ENCODE assay signal across 10 cellular contexts in the genomic region with DNA sequence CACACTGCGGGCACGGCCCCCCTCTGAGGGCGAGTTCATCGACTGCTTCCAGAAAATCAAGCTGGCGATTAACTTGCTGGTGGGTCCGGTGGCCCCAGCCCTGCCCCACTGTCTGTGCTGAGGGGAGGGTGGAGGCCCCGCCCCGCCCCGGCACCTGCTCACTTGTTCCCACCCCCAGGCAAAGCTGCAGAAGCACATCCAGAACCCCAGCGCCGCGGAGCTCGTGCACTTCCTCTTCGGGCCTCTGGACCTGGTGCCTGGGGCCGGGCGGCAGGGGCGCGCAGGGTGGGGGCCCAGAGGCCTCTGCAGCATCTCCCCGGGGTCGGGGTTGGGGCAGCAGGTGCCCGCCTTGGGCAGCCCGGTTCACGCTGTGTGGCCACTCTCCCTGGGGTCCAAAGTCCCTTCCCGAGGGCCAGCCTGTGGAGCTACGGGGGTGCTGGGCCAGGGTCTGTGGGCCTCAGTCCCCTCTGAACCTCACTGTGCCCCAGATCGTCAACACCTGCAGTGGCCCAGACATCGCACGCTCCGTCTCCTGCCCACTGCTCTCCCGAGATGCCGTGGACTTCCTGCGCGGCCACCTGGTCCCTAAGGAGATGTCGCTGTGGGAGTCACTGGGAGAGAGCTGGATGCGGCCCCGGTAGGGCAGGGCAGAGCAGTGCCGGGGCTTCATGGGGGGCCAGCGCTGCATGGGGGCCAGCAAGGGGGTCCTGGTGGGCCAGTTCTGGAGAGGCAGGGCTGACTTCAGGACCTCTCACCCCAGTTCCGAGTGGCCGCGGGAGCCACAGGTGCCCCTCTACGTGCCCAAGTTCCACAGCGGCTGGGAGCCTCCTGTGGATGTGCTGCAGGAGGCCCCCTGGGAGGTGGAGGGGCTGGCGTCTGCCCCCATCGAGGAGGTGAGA. TPM values are rescaled to one million over a fixed set of nuclear protein-coding genes. Genes with fewer than 3 reads are reported as not detected.
DNase-seq lines count a peak whose midpoint lies in the region; ATAC-seq and TF ChIP-seq lines count a peak whose summit lies in the region.
"Had no signal": no experiment of that assay in that cellular context is flagged by ENCODE, and none has a peak within 500 bp of the region (broad histone marks: within the 10 kb centered on the region; RNA-seq: fewer than 3 reads in every experiment).

No MANE protein-coding gene starts in this region.

- peaks cover 8 to 45% (median 25%) of the 10 kb centered on the region in 9 donors for H3K4me1 ChIP-seq in heart right ventricle
- H3K4me1 ChIP-seq in upper lobe of right lung = peaks cover 17% of the 10 kb centered on the region

- ATAC-seq in Right ventricle myocardium superior (ENCODE audit: poor library complexity) (no peak), heart right ventricle (no peak), upper lobe of right lung (peak; percentile 32), HG02885 (IDR thresholded peaks at IDR 0.05; ENCODE audit: poor library complexity, unreplicated experiment) (no peak)

- POLR2A ChIA-PET in RWPE1 (lab: Yijun Ruan, JAX; ENCODE audit: low non-redundant PET) = interaction anchor here (0.5 to 0.6 kb wide), 2 partner anchors 17 to 25 kb away, joined by 3 read pairs; no protein-coding TSS in a partner anchor

- peak; percentile 68 for DNase-seq in Right ventricle myocardium superior
- no peak for DNase-seq in heart right ventricle
- DNase-seq in RWPE1 (ENCODE audit: low spot score) = no peak
- DNase-seq in central memory CD4-positive, alpha-beta T cell = peak; percentile 31
- DNase-seq in upper lobe of right lung = peak; percentile 77
- DNase-seq in MG63 = no peak
- no peak for DNase-seq in NCI-H1694 treated with DMSO at 0.1 percent for 48 hours (lab: John Stamatoyannopoulos, UW)

- intact Hi-C loops in Right ventricle myocardium superior (cut with DNase I) = loop anchor here (10.0 kb wide), 2 partner anchors 57 to 167 kb away; no protein-coding TSS in a partner anchor
- intact Hi-C loops in heart right ventricle (cut with DNase I) = loop anchor here in 9 of 10 donors (2.0 to 10.0 kb wide), 5 partner anchors 57 to 170 kb away; no protein-coding TSS in a partner anchor
- intact Hi-C loops in upper lobe of right lung (cut with DNase I) = loop anchor here (5.0 to 10.0 kb wide), 2 partner anchors 60 to 167 kb away; no protein-coding TSS in a partner anchor

- H3K27me3 ChIP-seq in heart right ventricle (peaks cover 28 to 80% (median 73%) of the 10 kb centered on the region in 7 donors), upper lobe of right lung (peaks cover 34% of the 10 kb centered on the region), MG63 (no peaks in the 10 kb centered on the region)

- TF ChIP-seq CTCF in heart right ventricle (IDR thresholded peaks at IDR 0.05) = no peak
- TF ChIP-seq CTCF in RWPE1 (conservative IDR thresholded peaks at IDR 0.05; ENCODE audit: low read depth) = no peak
- no peak for TF ChIP-seq CTCF in upper lobe of right lung (IDR thresholded peaks at IDR 0.05)

- H3K36me3 ChIP-seq in heart right ventricle (no peaks in the 10 kb centered on the region), upper lobe of right lung (no peaks in the 10 kb centered on the region), MG63 (no peaks in the 10 kb centered on the region)

- WGBS in heart right ventricle, 2 donors = 41 to 50% methylated on average over 39 to 45 of the region's 45 CpGs

- H3K4me3 ChIP-seq in heart right ventricle = peak overlapping the region in 1 of 10 donors; percentile 10
- H3K4me3 ChIP-seq in upper lobe of right lung = no peak overlapping the region
- no peak overlapping the region for H3K4me3 ChIP-seq in MG63
- H3K4me3 ChIP-seq: tibial artery had no signal

- CTCF ChIA-PET in RWPE1 (lab: Yijun Ruan, JAX) = interaction anchor here (0.5 to 2.8 kb wide), 4 partner anchors 19 to 43 kb away, joined by 3 to 18 read pairs (median 4); a partner anchor contains a TSS

- no peaks in the 10 kb centered on the region for H3K9me3 ChIP-seq in heart right ventricle
- no peaks in the 10 kb centered on the region for H3K9me3 ChIP-seq in upper lobe of right lung
- no peaks in the 10 kb centered on the region for H3K9me3 ChIP-seq in MG63
- H3K9me3 ChIP-seq: tibial artery had no signal

- H3K27ac ChIP-seq in heart right ventricle (no peak overlapping the region), RWPE1 (peak overlapping the region; percentile 37; the same call in 1 of the 2 replicates), upper lobe of right lung (no peak overlapping the region)
- H3K27ac ChIP-seq: epithelial cell of prostate, tibial artery had no signal

RNA-seq across cellular contexts. Expression of a gene that starts 16.1 kb away (rescaled TPM):
- 3.2 TPM for total RNA-seq in Right ventricle myocardium superior
- total RNA-seq in heart right ventricle = 1 to 10 TPM; 1.2 to 6.7 (median 2.3) TPM
- polyA plus RNA-seq in heart right ventricle = 1 to 10 TPM; 3.4 to 3.9 TPM
- total RNA-seq in upper lobe of right lung = 155 TPM
- total RNA-seq in MG63 (2014; rRNA removed; shearing (Covaris generic); ENCODE audit: low replicate concordance) = 10.7 and 23.4 TPM in 2 replicates

RNA-seq across cellular contexts. Expression of a gene that starts 25.1 kb away (rescaled TPM):
- 90.1 TPM for total RNA-seq in Right ventricle myocardium superior
- total RNA-seq in heart right ventricle = 100 to 1,000 TPM in 5 of 10 donors, 10 to 100 TPM in 5; 76.2 to 115 (median 96.3) TPM
- polyA plus RNA-seq in heart right ventricle = 100 to 1,000 TPM in 1 of 2 donors, 10 to 100 TPM in 1; 55.3 to 124 TPM
- total RNA-seq in upper lobe of right lung = 196 TPM
- total RNA-seq in MG63 (2014; rRNA removed; shearing (Covaris generic); ENCODE audit: low replicate concordance) = 200 and 209 TPM in 2 replicates

RNA-seq across cellular contexts. Expression of a gene that starts 26.5 kb away (rescaled TPM):
- total RNA-seq in Right ventricle myocardium superior = 9.1 TPM
- 10 to 100 TPM; 10.6 to 24.2 (median 14.5) TPM for total RNA-seq in heart right ventricle
- polyA plus RNA-seq in heart right ventricle = 10 to 100 TPM; 10.1 to 21.4 TPM
- total RNA-seq in upper lobe of right lung = 33.2 TPM
- 32.4 and 98.7 TPM in 2 replicates for total RNA-seq in MG63 (2014; rRNA removed; shearing (Covaris generic); ENCODE audit: low replicate concordance)

RNA-seq across cellular contexts. Expression of a gene that starts 27.1 kb away (rescaled TPM):
- total RNA-seq in Right ventricle myocardium superior = 22.1 TPM
- 10 to 100 TPM; 11.0 to 25.7 (median 15.5) TPM for total RNA-seq in heart right ventricle
- 10 to 100 TPM; 18.3 to 39.9 TPM for polyA plus RNA-seq in heart right ventricle
- 27.1 TPM for total RNA-seq in upper lobe of right lung
- 14.8 and 34.6 TPM in 2 replicates for total RNA-seq in MG63 (2014; rRNA removed; shearing (Covaris generic); ENCODE audit: low replicate concordance)

RNA-seq across cellular contexts. Expression of a gene that starts 55.1 kb away (rescaled TPM):
- 17.4 TPM for total RNA-seq in Right ventricle myocardium superior
- 10 to 100 TPM; 20.6 to 29.4 (median 26.0) TPM for total RNA-seq in heart right ventricle
- 10 to 100 TPM; 15.0 to 32.4 TPM for polyA plus RNA-seq in heart right ventricle
- 62.5 TPM for total RNA-seq in upper lobe of right lung
- total RNA-seq in MG63 (2014; rRNA removed; shearing (Covaris generic); ENCODE audit: low replicate concordance) = 46.1 and 80.1 TPM in 2 replicates

Comparison
In these comparisons a context has a peak if more than half of its experiments do, and no peak if none do; other contexts are left out.
1. DNase-seq: peak in Right ventricle myocardium superior (single experiment), central memory CD4-positive, alpha-beta T cell (single experiment) and upper lobe of right lung (single experiment); none in heart right ventricle (0 of 2), RWPE1 (single experiment), MG63 (single experiment) and NCI-H1694 treated with DMSO at 0.1 percent for 48 hours (single experiment).